In the genomic region with DNA sequence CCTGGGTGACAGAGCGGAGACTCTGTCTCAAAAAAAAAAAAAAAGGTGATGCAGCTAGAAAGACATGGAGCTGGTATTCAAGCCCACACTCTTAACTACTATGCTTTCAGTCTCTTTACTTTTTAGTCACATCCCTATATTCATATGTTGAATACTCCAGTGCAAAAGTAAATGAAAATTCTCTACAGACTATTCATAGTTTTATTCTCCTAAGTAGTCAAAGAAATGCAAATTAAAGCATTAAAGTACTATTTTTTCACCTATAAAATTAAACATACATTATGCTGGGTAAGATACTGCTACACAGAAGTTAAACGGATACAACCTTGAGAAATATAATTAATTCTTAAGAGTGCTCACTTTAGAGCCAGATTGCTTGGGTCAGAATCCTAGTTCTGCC, we compare ENCODE assay signal across 12 cellular contexts.
"Had no signal": no experiment of that assay in that cellular context is flagged by ENCODE, and none has a peak within 500 bp of the region (broad histone marks: within the 10 kb centered on the region; RNA-seq: fewer than 3 reads in every experiment).

No MANE protein-coding gene starts in this region.

- H3K27ac ChIP-seq: gastroesophageal sphincter, thyroid gland had no signal

- H3K4me3 ChIP-seq: gastroesophageal sphincter, thyroid gland had no signal

- H3K27me3 Mint-ChIP-seq: activated CD4-positive, alpha-beta memory T cell treated with anti-CD3 and anti-CD28 coated beads for 36 hours; activated CD8-positive, alpha-beta memory T cell treated with anti-CD3 and anti-CD28 coated beads, Interleukin-2, amount 10 ng/mL, durations not matched to agents 7 days and 5 days; activated naive CD8-positive, alpha-beta T cell treated with anti-CD3 and anti-CD28 coated beads, Interleukin-2, amount 50 U/mL, for 24 hours; naive B cell had no signal

- H3K9me3 ChIP-seq: gastroesophageal sphincter, thyroid gland had no signal

- H3K9me3 Mint-ChIP-seq: activated CD4-positive, alpha-beta memory T cell treated with anti-CD3 and anti-CD28 coated beads for 36 hours; activated naive CD8-positive, alpha-beta T cell treated with anti-CD3 and anti-CD28 coated beads, Interleukin-2, amount 50 U/mL, for 24 hours; activated T-cell treated with anti-CD3 and anti-CD28 coated beads, Interleukin-2, amount 50 U/mL, for 4 hours; naive B cell; stimulated activated effector memory CD8-positive, alpha-beta T cell treated with anti-CD3 and anti-CD28 coated beads, Interleukin-12 subunit alpha, Interleukin-12 subunit beta, amount 100 ng/mL, for 72 hours had no signal

- H3K36me3 ChIP-seq: gastroesophageal sphincter, thyroid gland had no signal

- DNase-seq: activated CD4-positive, alpha-beta memory T cell treated with anti-CD3 and anti-CD28 coated beads for 36 hours; activated CD4-positive, alpha-beta T cell treated with anti-CD3 and anti-CD28 coated beads for 1 hour; activated CD8-positive, alpha-beta memory T cell treated with anti-CD3 and anti-CD28 coated beads, Interleukin-2, amount 10 ng/mL, durations not matched to agents 7 days and 5 days; activated effector memory CD4-positive, alpha-beta T cell treated with anti-CD3 and anti-CD28 coated beads, Interleukin-2, amount 50 U/mL, for 16 hours; activated naive CD8-positive, alpha-beta T cell treated with anti-CD3 and anti-CD28 coated beads, Interleukin-2, amount 50 U/mL, for 24 hours; activated T-cell treated with anti-CD3 and anti-CD28 coated beads, Interleukin-2, amount 50 U/mL, for 4 hours; aorta; islet precursor cell; naive B cell; thyroid gland had no signal

- H3K27me3 ChIP-seq: gastroesophageal sphincter, thyroid gland had no signal

- H3K36me3 Mint-ChIP-seq: naive B cell had no signal

- H3K27ac Mint-ChIP-seq: activated CD4-positive, alpha-beta memory T cell treated with anti-CD3 and anti-CD28 coated beads for 36 hours; activated CD8-positive, alpha-beta memory T cell treated with anti-CD3 and anti-CD28 coated beads, Interleukin-2, amount 10 ng/mL, durations not matched to agents 7 days and 5 days; stimulated activated effector memory CD8-positive, alpha-beta T cell treated with anti-CD3 and anti-CD28 coated beads, Interleukin-12 subunit alpha, Interleukin-12 subunit beta, amount 100 ng/mL, for 72 hours had no signal

- H3K4me3 Mint-ChIP-seq: activated CD4-positive, alpha-beta memory T cell treated with anti-CD3 and anti-CD28 coated beads for 36 hours; activated CD8-positive, alpha-beta memory T cell treated with anti-CD3 and anti-CD28 coated beads, Interleukin-2, amount 10 ng/mL, durations not matched to agents 7 days and 5 days; activated naive CD8-positive, alpha-beta T cell treated with anti-CD3 and anti-CD28 coated beads, Interleukin-2, amount 50 U/mL, for 24 hours; activated T-cell treated with anti-CD3 and anti-CD28 coated beads, Interleukin-2, amount 50 U/mL, for 4 hours; stimulated activated effector memory CD8-positive, alpha-beta T cell treated with anti-CD3 and anti-CD28 coated beads, Interleukin-12 subunit alpha, Interleukin-12 subunit beta, amount 100 ng/mL, for 72 hours had no signal

- ATAC-seq: activated CD8-positive, alpha-beta memory T cell treated with anti-CD3 and anti-CD28 coated beads, Interleukin-2, amount 10 ng/mL, durations not matched to agents 7 days and 5 days; activated naive CD8-positive, alpha-beta T cell treated with anti-CD3 and anti-CD28 coated beads, Interleukin-2, amount 50 U/mL, for 24 hours; gastroesophageal sphincter; stimulated activated effector memory CD8-positive, alpha-beta T cell treated with anti-CD3 and anti-CD28 coated beads, Interleukin-12 subunit alpha, Interleukin-12 subunit beta, amount 100 ng/mL, for 72 hours had no signal
